In the genomic region with DNA sequence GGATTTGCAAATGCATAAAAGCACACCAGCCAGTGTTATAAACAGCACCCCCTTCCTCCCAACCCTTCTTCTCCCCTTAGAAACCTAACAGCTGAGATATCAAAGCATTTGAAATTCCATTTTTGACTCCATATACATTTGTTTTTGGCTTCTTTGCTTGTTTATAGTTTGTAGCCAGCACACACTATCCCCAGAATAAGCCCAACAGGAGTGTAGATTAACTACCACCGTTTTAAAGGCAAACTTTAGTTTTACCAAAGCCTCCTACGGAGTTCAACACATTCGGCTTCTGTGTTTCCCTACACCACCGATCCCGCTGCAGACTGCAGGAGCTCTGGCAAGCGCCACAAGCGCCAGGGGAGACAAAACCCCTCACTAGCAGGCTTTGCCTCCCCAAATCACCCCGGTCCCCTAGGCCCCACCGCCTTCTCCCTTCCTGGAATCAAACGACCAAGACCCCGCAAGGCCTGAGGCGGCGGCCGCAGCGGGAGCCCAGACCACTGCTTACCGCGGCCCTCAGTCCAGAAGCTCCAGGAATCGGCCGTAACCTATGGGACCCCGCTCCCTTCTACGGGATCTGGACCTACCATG, we compare ENCODE assay signal across 8 cellular contexts. TPM values are rescaled to one million over a fixed set of nuclear protein-coding genes. Genes with fewer than 3 reads are reported as not detected.
A peak's percentile ranks its signal among the peaks of the same experiment; 100 is the strongest.
DNase-seq lines count a peak whose midpoint lies in the region; ATAC-seq and TF ChIP-seq lines count a peak whose summit lies in the region.

No MANE protein-coding gene starts in this region.

- TSS peak; percentile 69 for BruUV-seq in Caco-2 (replicated peaks; lab: Mats Ljungman, UMichigan)

- CTCF ChIA-PET in Caco-2 (lab: Charles Lee): interaction anchor here (2.2 kb wide), 1 partner anchor 35 kb away, joined by 14 read pairs; no protein-coding TSS in a partner anchor

- no peaks in the 10 kb centered on the region for H3K36me3 ChIP-seq in Caco-2 (ENCODE audit: control insufficient read depth, insufficient read depth, low read length)
- H3K36me3 ChIP-seq in adrenal gland (replicated peaks in 1 of 2): no peaks in the 10 kb centered on the region

- H3K27me3 ChIP-seq in Caco-2 (replicated peaks; ENCODE audit: control insufficient read depth, insufficient read depth, low read length) (no peaks in the 10 kb centered on the region), adrenal gland (no peaks in the 10 kb centered on the region)

- POLR2A ChIA-PET in Caco-2 (lab: Charles Lee): interaction anchor here (1.4 kb wide), 1 partner anchor 35 kb away, joined by 9 read pairs; no protein-coding TSS in a partner anchor

- H3K9me3 Mint-ChIP-seq in Caco-2 (ENCODE audit: unreplicated experiment) (no peaks in the 10 kb centered on the region), immature natural killer cell (no peaks in the 10 kb centered on the region)

- peak overlapping the region; percentile 87 to 99 (median 96) for H3K27ac ChIP-seq in adrenal gland

- H3K4me3 Mint-ChIP-seq in Caco-2 (ENCODE audit: unreplicated experiment): peak overlapping the region; percentile 83
- peak overlapping the region; percentile 95 to 99 (median 96) for H3K4me3 Mint-ChIP-seq in immature natural killer cell

- TF ChIP-seq POLR2A in adrenal gland (IDR thresholded peaks at IDR 0.05): no peak

- peaks cover 24% of the 10 kb centered on the region for H3K36me3 Mint-ChIP-seq in Caco-2 (ENCODE audit: insufficient read depth, unreplicated experiment)
- H3K36me3 Mint-ChIP-seq in immature natural killer cell: no peaks in the 10 kb centered on the region

- no peaks in the 10 kb centered on the region for H3K27me3 Mint-ChIP-seq in Caco-2 (ENCODE audit: insufficient read depth, unreplicated experiment)
- peaks cover 6 to 10% (median 9%) of the 10 kb centered on the region in 3 donors for H3K27me3 Mint-ChIP-seq in immature natural killer cell (ENCODE audit: low read depth in 3 of 3)

- peak overlapping the region; percentile 68 for H3K4me3 ChIP-seq in Caco-2 (ENCODE audit: low read depth, low read length)
- peak overlapping the region; percentile 56 to 98 (median 79) for H3K4me3 ChIP-seq in adrenal gland

- intact Hi-C loops in Caco-2 (cut with micrococcal nuclease; ENCODE audit: unreplicated experiment): no loop called here
- intact Hi-C loops in adrenal gland (cut with DNase I): no loop called here

- H3K27ac Mint-ChIP-seq in Caco-2 (ENCODE audit: unreplicated experiment) (peak overlapping the region; percentile 97), immature natural killer cell (peak overlapping the region; percentile 98 to 100 (median 99))

- no peaks in the 10 kb centered on the region for H3K9me3 ChIP-seq in Caco-2
- no peaks in the 10 kb centered on the region for H3K9me3 ChIP-seq in adrenal gland (replicated peaks in 1 of 3)

- H3K4me1 ChIP-seq in Caco-2 (0 out of 2 replicates have a peak, but pooled peaks cover 3% of the 10 kb centered on the region), adrenal gland (replicated peaks in 1 of 2) (peaks cover 12 to 41% of the 10 kb centered on the region in 2 donors)

- TF ChIP-seq CTCF in Caco-2 (IDR thresholded peaks at IDR 0.05; ENCODE audit: insufficient read depth in 1 of 2, low read depth in 1 of 2, low read length in 1 of 2, severe bottlenecking in 1 of 2, unreplicated experiment in 1 of 2) (no peak), GM20000 (IDR thresholded peaks at IDR 0.05; ENCODE audit: extremely low read depth, missing control alignments) (no peak), adrenal gland (IDR thresholded peaks at IDR 0.05) (no peak)

- DNase-seq in Caco-2: no peak
- peak; percentile 7 for DNase-seq in GM20000 (ENCODE audit: low spot score)
- DNase-seq in Kasumi-1 (lab: John Stamatoyannopoulos, UW): peak; percentile 12 to 45
- DNase-seq in adrenal gland: no peak
- DNase-seq in immature natural killer cell: no peak
- peak; percentile 2 to 19 for DNase-seq in stimulated activated CD4-positive, alpha-beta T cell treated with anti-CD3 and anti-CD28 coated beads, Interleukin-4, amount 100 ng/mL, for 48 hours (ENCODE audit: low read depth in 2 of 2)
- no peak for DNase-seq in retina

- no peak for ATAC-seq in HG03469 (IDR thresholded peaks at IDR 0.05; ENCODE audit: unreplicated experiment)

- H3K4me1 Mint-ChIP-seq in Caco-2 (ENCODE audit: low read depth, unreplicated experiment): no peaks in the 10 kb centered on the region
- peaks cover 50 to 71% of the 10 kb centered on the region in 2 donors for H3K4me1 Mint-ChIP-seq in immature natural killer cell

- WGBS in adrenal gland, 4 donors: 0 to 1% (median 0%) methylated on average over 7 to 21 of the region's 21 CpGs

RNA-seq across cellular contexts. Expression of gene COPB2, which starts 0.4 kb away (rescaled TPM):
- total RNA-seq in Caco-2 (2022): 130 and 132 TPM in 2 replicates
- 100 to 1,000 TPM in 6 of 8 donors, 10 to 100 TPM in 2; 80.8 to 192 (median 126) TPM for total RNA-seq in adrenal gland
- polyA plus RNA-seq in adrenal gland: 100 to 1,000 TPM in 1 of 3 donors, 10 to 100 TPM in 2; 28.1 to 190 (median 29.4) TPM
- polyA plus RNA-seq in immature natural killer cell: 10 to 100 TPM; 53.0 to 95.4 (median 89.4) TPM

RNA-seq across cellular contexts. Expression of gene MRPS22, which starts 45.2 kb away (rescaled TPM):
- total RNA-seq in Caco-2 (2022) (58.2 and 63.9 TPM in 2 replicates), adrenal gland (100 to 1,000 TPM in 3 of 8 donors, 10 to 100 TPM in 5; 80.9 to 129 (median 95.5) TPM)
- polyA plus RNA-seq in adrenal gland (100 to 1,000 TPM in 1 of 3 donors, 10 to 100 TPM in 2; 50.7 to 186 (median 72.5) TPM), immature natural killer cell (10 to 100 TPM; 31.5 to 43.7 (median 39.1) TPM)

Comparison
In these comparisons a context has a peak if more than half of its experiments do, and no peak if none do; other contexts are left out.
1. DNase-seq: peak in GM20000 (single experiment), Kasumi-1 (2 of 2) and stimulated activated CD4-positive, alpha-beta T cell treated with anti-CD3 and anti-CD28 coated beads, Interleukin-4, amount 100 ng/mL, for 48 hours (2 of 2); none in Caco-2 (0 of 2), adrenal gland (0 of 7), immature natural killer cell (0 of 3) and retina (single experiment).